9 cellular contexts compared by ENCODE assay signal in genomic region chrX:16882188-16882587, GRCh38. TPM values are rescaled to one million over a fixed set of nuclear protein-coding genes. Genes with fewer than 3 reads are reported as not detected.
DNase-seq lines count a peak whose midpoint lies in the region; ATAC-seq, FAIRE-seq and TF ChIP-seq lines count a peak whose summit lies in the region.
"Had no signal": no experiment of that assay in that cellular context is flagged by ENCODE, and none has a peak within 500 bp of the region (broad histone marks: within the 10 kb centered on the region; RNA-seq: fewer than 3 reads in every experiment).

No MANE protein-coding gene starts in this region.

- H3K4me1 ChIP-seq in esophagus muscularis mucosa (peaks cover 0 to 16% (median 3%) of the 10 kb centered on the region in 4 donors), pancreas (no peaks in the 10 kb centered on the region)

- no peaks in the 10 kb centered on the region for H3K36me3 ChIP-seq in esophagus muscularis mucosa
- no peaks in the 10 kb centered on the region for H3K36me3 ChIP-seq in pancreas

- H3K4me3 ChIP-seq in esophagus muscularis mucosa (peak overlapping the region; percentile 49 to 61 (median 54)), pancreas (peak overlapping the region in 2 of 4 donors; percentile 37 to 39)

- peak; percentile 65 for DNase-seq in DMS 273 (lab: John Stamatoyannopoulos, UW; ENCODE audit: unreplicated experiment)
- no peak for DNase-seq in DMS 273 treated with DMSO at 0.1 percent for 48 hours (lab: John Stamatoyannopoulos, UW)
- DNase-seq in SHP77 treated with DMSO at 0.1 percent for 48 hours (lab: John Stamatoyannopoulos, UW) = peak; percentile 11
- no peak for DNase-seq in esophagus muscularis mucosa (ENCODE audit: extremely low spot score)
- DNase-seq in pancreas = peak in 4 of 6 donors; percentile 32 to 64 (median 45)
- no peak for DNase-seq in HTR-8/SVneo (ENCODE audit: insufficient read length, low spot score)
- DNase-seq in hippocampal formation (lab: John Stamatoyannopoulos, UW) = no peak

- FAIRE-seq in pancreas (lab: Jason Lieb, UNC) (no peak), HTR-8/SVneo (lab: Jason Lieb, UNC) (no peak)
- FAIRE-seq: A204.1 had no signal

- no peak for TF ChIP-seq EP300 in esophagus muscularis mucosa (IDR thresholded peaks at IDR 0.05)

- H3K27me3 ChIP-seq in esophagus muscularis mucosa (peaks cover 0 to 9% (median 0%) of the 10 kb centered on the region in 4 donors), pancreas (peaks cover 0 to 9% (median 6%) of the 10 kb centered on the region in 4 donors)

- peak; percentile 46 for ATAC-seq in HG02981 (IDR thresholded peaks at IDR 0.05; ENCODE audit: unreplicated experiment)
- ATAC-seq in pancreas = peak; percentile 81 to 86 (median 83)

- H3K9me3 ChIP-seq in esophagus muscularis mucosa (no peaks in the 10 kb centered on the region), pancreas (no peaks in the 10 kb centered on the region)

- TF ChIP-seq CTCF in esophagus muscularis mucosa (IDR thresholded peaks at IDR 0.05) (no peak), pancreas (IDR thresholded peaks at IDR 0.05) (no peak)

- WGBS in esophagus muscularis mucosa = 19% methylated on average over 5 of the region's 6 CpGs
- WGBS in pancreas, 2 donors = 1 to 18% methylated on average over 6 of the region's 6 CpGs

- intact Hi-C loops in esophagus muscularis mucosa (cut with DNase I) (loop anchor here (5.0 kb wide), 1 partner anchor 165 kb away; no protein-coding TSS in a partner anchor), pancreas (cut with DNase I) (loop anchor here in 2 of 3 donors (10.0 kb wide), 1 partner anchor 163 kb away; no protein-coding TSS in a partner anchor)

- TF ChIP-seq POLR2A in esophagus muscularis mucosa (IDR thresholded peaks at IDR 0.05; ENCODE audit: low read depth) = no peak

- peak overlapping the region in 3 of 4 donors; percentile 68 to 73 (median 68) for H3K27ac ChIP-seq in esophagus muscularis mucosa (replicated peaks in 1 of 4)
- H3K27ac ChIP-seq in pancreas = peak overlapping the region in 2 of 4 donors; percentile 48 to 70

RNA-seq across cellular contexts. Expression of gene RBBP7, which starts 12.0 kb away (rescaled TPM):
- total RNA-seq in esophagus muscularis mucosa (100 to 1,000 TPM; 105 to 150 (median 125) TPM), pancreas (10 to 100 TPM; 29.1 to 46.2 (median 40.9) TPM)
- 10 to 100 TPM; 52.3 to 90.0 TPM for polyA plus RNA-seq in pancreas

Comparison
In these comparisons a context has a peak if more than half of its experiments do, and no peak if none do; other contexts are left out.
1. DNase-seq: peak in DMS 273 (single experiment), SHP77 treated with DMSO at 0.1 percent for 48 hours (single experiment) and pancreas (4 of 6); none in DMS 273 treated with DMSO at 0.1 percent for 48 hours (single experiment), esophagus muscularis mucosa (single experiment), HTR-8/SVneo (single experiment) and hippocampal formation (0 of 2).